In the genomic region with DNA sequence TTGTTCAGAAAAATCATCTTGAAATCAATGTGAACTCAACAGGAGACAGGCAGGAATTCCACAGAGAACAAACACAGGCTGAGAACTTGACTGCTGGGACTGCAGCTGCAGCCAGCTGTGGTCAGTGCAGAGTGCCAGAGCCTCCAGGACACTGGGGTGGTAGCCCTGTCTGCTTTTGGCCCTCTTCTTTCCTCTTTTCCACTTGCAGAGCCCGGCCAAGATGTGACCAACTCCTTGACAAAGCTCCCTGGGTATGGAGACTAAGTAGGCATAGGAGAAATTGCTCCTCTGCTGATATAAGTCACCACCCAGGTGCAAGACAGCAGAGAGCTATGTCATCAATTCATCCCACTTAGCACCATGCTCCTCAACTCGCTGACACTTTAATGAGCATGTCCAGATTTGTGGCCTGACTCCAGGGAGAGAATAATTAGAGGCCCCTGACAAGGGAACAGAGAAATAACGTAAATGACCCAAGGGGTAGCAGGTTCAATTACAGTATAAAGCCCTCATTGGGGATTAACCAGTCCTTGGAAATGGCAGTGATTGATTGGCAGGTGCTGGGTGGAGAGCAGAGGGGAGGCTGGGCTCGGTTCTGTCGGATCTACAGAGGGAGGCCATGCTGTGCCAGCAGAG, we compare ENCODE assay signal across 18 cellular contexts.
"Had no signal": no experiment of that assay in that cellular context is flagged by ENCODE, and none has a peak within 500 bp of the region (broad histone marks: within the 10 kb centered on the region; RNA-seq: fewer than 3 reads in every experiment).

No MANE protein-coding gene starts in this region.

- H3K27me3 ChIP-seq: hepatocyte, left lung, right lobe of liver, thyroid gland had no signal

- H3K36me3 ChIP-seq: left lung, right lobe of liver, spleen, suprapubic skin, thyroid gland had no signal

- H3K4me3 Mint-ChIP-seq: brain; central memory CD8-positive, alpha-beta T cell; dendritic cell treated with granulocyte-macrophage colony-stimulating factor and Interleukin-4, amounts not matched to agents 40 ng/mL and 50 ng/mL, for 4 days; naive B cell; nephron; type B pancreatic cell had no signal

- H3K4me3 ChIP-seq: hepatocyte, left lung, right lobe of liver, spleen, suprapubic skin, thyroid gland had no signal

- H3K9me3 Mint-ChIP-seq: central memory CD8-positive, alpha-beta T cell; dendritic cell treated with granulocyte-macrophage colony-stimulating factor and Interleukin-4, amounts not matched to agents 40 ng/mL and 50 ng/mL, for 4 days; nephron; type B pancreatic cell had no signal

- H3K27ac ChIP-seq: hepatocyte, left lung, right lobe of liver, spleen, suprapubic skin, thyroid gland had no signal

- H3K9me3 ChIP-seq: left lung, right lobe of liver, spleen, suprapubic skin, thyroid gland had no signal

- H3K36me3 Mint-ChIP-seq: brain, naive B cell, type B pancreatic cell had no signal

- H3K4me1 ChIP-seq: left lung, spleen, suprapubic skin, thyroid gland had no signal

- H3K27me3 Mint-ChIP-seq: dendritic cell treated with granulocyte-macrophage colony-stimulating factor and Interleukin-4, amounts not matched to agents 40 ng/mL and 50 ng/mL, for 4 days had no signal

- H3K4me1 Mint-ChIP-seq: central memory CD8-positive, alpha-beta T cell; naive B cell had no signal

- DNase-seq: erythroblast; head of caudate nucleus; left lung; mesendoderm; naive B cell; right lobe of liver; spleen; stimulated activated CD4-positive, alpha-beta T cell treated with anti-CD3 and anti-CD28 coated beads, Interleukin-15, amount 100 ng/mL, for 24 hours; stimulated activated CD4-positive, alpha-beta T cell treated with anti-CD3 and anti-CD28 coated beads, Interleukin-2, amount 100 ng/mL, for 24 hours; stimulated activated naive CD8-positive, alpha-beta T cell treated with anti-CD3 and anti-CD28 coated beads, Interleukin-15, Interleukin-2, amounts not matched to agents 100 U/mL and 50 U/mL, for 24 hours had no signal

- ATAC-seq: left lung; right lobe of liver; stimulated activated naive CD8-positive, alpha-beta T cell treated with anti-CD3 and anti-CD28 coated beads, Interleukin-15, Interleukin-2, amounts not matched to agents 100 U/mL and 50 U/mL, for 24 hours had no signal

- H3K27ac Mint-ChIP-seq: dendritic cell treated with granulocyte-macrophage colony-stimulating factor and Interleukin-4, amounts not matched to agents 40 ng/mL and 50 ng/mL, for 4 days; nephron; type B pancreatic cell had no signal
